Comparison of ENCODE assay signal across 15 cellular contexts in the genomic region with DNA sequence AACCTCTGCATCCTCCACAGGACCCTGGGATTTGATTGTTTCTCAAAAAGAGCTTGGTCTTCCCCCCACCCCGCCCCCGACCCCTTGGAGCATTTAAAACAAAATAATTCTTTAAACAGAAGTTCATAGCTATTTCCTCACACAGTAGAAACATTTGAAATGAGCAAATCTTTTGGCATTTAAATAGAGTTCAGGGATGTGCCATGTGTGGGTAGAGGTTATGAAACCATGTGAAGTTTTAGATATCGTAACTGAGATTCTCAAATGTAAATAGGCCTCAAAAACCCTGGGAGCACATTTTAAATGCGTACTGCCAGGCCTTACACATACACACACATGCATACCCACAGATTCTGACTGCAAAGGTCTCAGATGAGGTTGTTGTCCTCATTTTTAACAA.
DNase-seq lines count a peak whose midpoint lies in the region; ATAC-seq, FAIRE-seq and TF ChIP-seq lines count a peak whose summit lies in the region.
"Had no signal": no experiment of that assay in that cellular context is flagged by ENCODE, and none has a peak within 500 bp of the region (broad histone marks: within the 10 kb centered on the region; RNA-seq: fewer than 3 reads in every experiment).

No MANE protein-coding gene starts in this region.

- TF ChIP-seq POLR2A in heart left ventricle (IDR thresholded peaks at IDR 0.05) (no peak), right lobe of liver (IDR thresholded peaks at IDR 0.05) (no peak)

- peaks cover 0 to 17% of the 10 kb centered on the region in 2 donors for H3K4me1 ChIP-seq in right atrium auricular region
- H3K4me1 ChIP-seq in heart left ventricle, result peaks cover 0 to 12% (median 1%) of the 10 kb centered on the region in 12 donors
- peaks cover 0 to 60% (median 31%) of the 10 kb centered on the region in 4 donors for H3K4me1 ChIP-seq in right lobe of liver

- H3K9me3 ChIP-seq in right atrium auricular region (no peaks in the 10 kb centered on the region), heart left ventricle (no peaks in the 10 kb centered on the region), right lobe of liver (no peaks in the 10 kb centered on the region)
- H3K9me3 ChIP-seq: SJCRH30 had no signal

- H3K27me3 ChIP-seq in right atrium auricular region (no peaks in the 10 kb centered on the region), heart left ventricle (peaks cover 0 to 3% (median 0%) of the 10 kb centered on the region in 9 donors), bronchial epithelial cell (ENCODE audit: control insufficient read depth, insufficient read depth, low read length) (no peaks in the 10 kb centered on the region), right lobe of liver (no peaks in the 10 kb centered on the region)
- H3K27me3 ChIP-seq: SJCRH30 had no signal

- FAIRE-seq in bronchial epithelial cell (lab: Jason Lieb, UNC), result no peak
- FAIRE-seq: A204.1 had no signal

- WGBS in heart left ventricle, 4 donors, result 56 to 73% (median 69%) methylated on average over 4 of the region's 4 CpGs
- WGBS in right lobe of liver (ENCODE audit: insufficient coverage, low coverage, low lambda C conversion rate, missing lambda C conversion rate), result 11% methylated on average over 4 of the region's 4 CpGs

- intact Hi-C loops in heart left ventricle (cut with DNase I), result no loop called here
- intact Hi-C loops in right lobe of liver (cut with DNase I), result loop anchor here in 1 of 2 donors (5.0 kb wide), 1 partner anchor 63 kb away; no protein-coding TSS in a partner anchor

- H3K27ac ChIP-seq in right atrium auricular region (peak overlapping the region; percentile 31 to 48), heart left ventricle (peak overlapping the region in 1 of 12 donors; percentile 16), right lobe of liver (peak overlapping the region; percentile 76 to 98 (median 88))
- H3K27ac ChIP-seq: SJCRH30 had no signal

- TF ChIP-seq CTCF in right atrium auricular region (IDR thresholded peaks at IDR 0.05) (no peak), heart left ventricle (IDR thresholded peaks at IDR 0.05) (no peak), bronchial epithelial cell (IDR thresholded peaks at IDR 0.05; ENCODE audit: insufficient read depth, low read length, severe bottlenecking) (no peak), right lobe of liver (IDR thresholded peaks at IDR 0.05) (no peak)

- DNase-seq in right atrium auricular region (ENCODE audit: low spot score), result no peak
- no peak for DNase-seq in heart left ventricle
- peak; percentile 69 for DNase-seq in bronchial epithelial cell (ENCODE audit: low read depth)
- no peak for DNase-seq in right lobe of liver
- DNase-seq in activated CD8-positive, alpha-beta memory T cell treated with anti-CD3 and anti-CD28 coated beads, Interleukin-2, amount 50 U/mL, for 4 hours, result no peak
- no peak for DNase-seq in NCI-H2029 (lab: John Stamatoyannopoulos, UW)
- no peak for DNase-seq in SHP77 (lab: John Stamatoyannopoulos, UW)
- DNase-seq: effector CD8-positive, alpha-beta T cell; Kasumi-1; NCI-H1930; NCI-H82; nephron progenitor cell had no signal

- H3K36me3 ChIP-seq in right atrium auricular region (no peaks in the 10 kb centered on the region), heart left ventricle (no peaks in the 10 kb centered on the region), bronchial epithelial cell (ENCODE audit: control insufficient read depth, insufficient read depth, low read length) (peaks cover 8% of the 10 kb centered on the region), right lobe of liver (peaks cover 0 to 6% (median 0%) of the 10 kb centered on the region in 4 donors)
- H3K36me3 ChIP-seq: SJCRH30 had no signal

- H3K4me3 ChIP-seq in right atrium auricular region (no peak overlapping the region), heart left ventricle (no peak overlapping the region), bronchial epithelial cell (ENCODE audit: low read depth, low read length) (no peak overlapping the region), right lobe of liver (peak overlapping the region in 2 of 3 donors; percentile 12 to 24)
- H3K4me3 ChIP-seq: SJCRH30 had no signal

- ATAC-seq in heart left ventricle (no peak), right lobe of liver (peak; percentile 25 to 38 (median 32)), HG03571 (IDR thresholded peaks at IDR 0.05; ENCODE audit: unreplicated experiment) (no peak)

Comparison
In these comparisons a context has a peak if more than half of its experiments do, and no peak if none do; other contexts are left out.
1. H3K4me3 ChIP-seq: peak in right lobe of liver (2 of 3); none in right atrium auricular region (0 of 2), heart left ventricle (0 of 12) and bronchial epithelial cell (single experiment).
2. ATAC-seq: peak in right lobe of liver (4 of 4); none in heart left ventricle (0 of 4) and HG03571 (single experiment).